Comparison of ENCODE assay signal across 31 cellular contexts in genomic region chr7:122643248-122643647, GRCh38. TPM values are rescaled to one million over a fixed set of nuclear protein-coding genes. Genes with fewer than 3 reads are reported as not detected.
"Had no signal": no experiment of that assay in that cellular context is flagged by ENCODE, and none has a peak within 500 bp of the region (broad histone marks: within the 10 kb centered on the region; RNA-seq: fewer than 3 reads in every experiment).

No MANE protein-coding gene starts in this region.

- H3K36me3 ChIP-seq: MG63, SJSA1 had no signal

- H3K9me3 ChIP-seq: MG63, SJSA1, SK-N-SH had no signal

- H3K4me1 ChIP-seq: SJSA1 had no signal

- H3K9ac ChIP-seq: SK-N-SH had no signal

- H3K27ac ChIP-seq: PC-9, RWPE1, SJSA1 had no signal

- DNase-seq: Kasumi-1, MG63, NCI-H1048, NCI-H1105, NCI-H1417 treated with DMSO at 0.1 percent for 48 hours, NCI-H1436 treated with DMSO at 0.1 percent for 48 hours, NCI-H1694 treated with DMSO at 0.1 percent for 48 hours, NCI-H187 treated with DMSO at 0.1 percent for 48 hours, NCI-H2029, NCI-H2081, NCI-H2171 treated with DMSO at 0.1 percent for 48 hours, NCI-H226, NCI-H446 treated with DMSO at 0.1 percent for 48 hours, NCI-H510A, NCI-H524, NCI-H526, NCI-H69, NCI-H748 treated with DMSO at 0.1 percent for 48 hours, NCI-H82, PC-9, Right ventricle myocardium superior, SHP77 treated with DMSO at 0.1 percent for 48 hours, SK-N-SH, SW 1271, T-helper 1 cell had no signal

- H3K27me3 ChIP-seq: MG63, SJSA1 had no signal

- H3K4me2 ChIP-seq: PC-9, SK-N-SH had no signal

- H3K4me3 ChIP-seq: MG63, PC-9, SJSA1 had no signal

- ATAC-seq: Panc1 had no signal

- H2AFZ ChIP-seq: PC-9 had no signal

RNA-seq across cellular contexts. Expression of gene RNF133, which starts 55.7 kb away (rescaled TPM):
- total RNA-seq: OCI-LY7, RPMI7951 had no signal

RNA-seq across cellular contexts. Expression of gene RNF148, which starts 59.5 kb away (rescaled TPM):
- total RNA-seq: M059J, OCI-LY7, RPMI7951 had no signal
